Comparison of ENCODE assay signal across 15 cellular contexts in the genomic region with DNA sequence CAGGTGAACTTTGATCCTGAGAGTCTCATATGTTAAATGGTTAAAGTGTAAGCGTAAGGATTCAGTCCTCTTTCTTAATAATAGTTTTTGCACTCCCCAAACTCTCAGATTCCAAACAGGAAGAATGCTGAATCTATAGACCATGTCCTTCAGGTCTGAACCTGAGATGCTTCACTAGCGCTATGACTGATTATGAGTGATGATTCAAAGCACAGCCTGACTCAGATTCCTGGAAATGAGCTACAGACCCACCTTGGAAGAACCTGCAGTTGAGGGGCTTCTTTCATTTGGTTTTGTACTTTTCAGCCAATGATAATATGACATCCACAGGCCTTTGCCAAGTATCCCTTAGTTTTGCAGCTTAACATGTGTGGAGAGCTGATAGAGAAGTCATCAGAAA. TPM values are rescaled to one million over a fixed set of nuclear protein-coding genes. Genes with fewer than 3 reads are reported as not detected.
DNase-seq lines count a peak whose midpoint lies in the region; ATAC-seq and TF ChIP-seq lines count a peak whose summit lies in the region.
"Had no signal": no experiment of that assay in that cellular context is flagged by ENCODE, and none has a peak within 500 bp of the region (broad histone marks: within the 10 kb centered on the region; RNA-seq: fewer than 3 reads in every experiment).

No MANE protein-coding gene starts in this region.

- no peaks in the 10 kb centered on the region for H3K36me3 Mint-ChIP-seq in H9 (ENCODE audit: insufficient read depth in 1 of 3, low read depth in 3 of 3)
- H3K36me3 Mint-ChIP-seq: immature natural killer cell had no signal

- no peak overlapping the region for H4K91ac ChIP-seq in H9 (ENCODE audit: insufficient read length, low read depth, low read length)

- H2AFZ ChIP-seq in H9 (ENCODE audit: low read length): no peak overlapping the region

- H3K4me2 ChIP-seq in H9 (ENCODE audit: insufficient read depth, insufficient read length, low read length): peak overlapping the region; percentile 69

- no peak overlapping the region for H2BK15ac ChIP-seq in H9 (ENCODE audit: low read depth, low read length)

- peak overlapping the region in 1 of 2 experiments; percentile 89; a peak in 1 of 5 replicates for H3K4me3 Mint-ChIP-seq in H9
- H3K4me3 Mint-ChIP-seq: activated naive CD4-positive, alpha-beta T cell treated with anti-CD3 and anti-CD28 coated beads for 36 hours; immature natural killer cell had no signal

- H3K9ac ChIP-seq in H9 (ENCODE audit: extremely low read depth, insufficient read length, low read length) (no peak overlapping the region), iPS-18a (ENCODE audit: low read length) (no peak overlapping the region)

- DNase-seq in H9 (no peak), astrocyte of the spinal cord (ENCODE audit: low read depth, low spot score) (peak; percentile 17), skeletal muscle cell (ENCODE audit: low read depth) (no peak), MG63 (no peak)
- no peak for DNase-seq in activated naive CD4-positive, alpha-beta T cell treated with Interleukin-2 at 50 U/mL for 16 hours
- no peak for DNase-seq in activated CD4-positive, alpha-beta T cell treated with anti-CD3 and anti-CD28 coated beads for 4 hours
- DNase-seq: activated CD4-positive, CD25-positive, alpha-beta regulatory T cell; activated naive CD4-positive, alpha-beta T cell treated with anti-CD3 and anti-CD28 coated beads for 36 hours; effector memory CD4-positive, alpha-beta T cell; immature natural killer cell; NCI-H510A; occipital lobe; transverse colon had no signal

- peaks cover 9% of the 10 kb centered on the region for H3K23me2 ChIP-seq in H9 (ENCODE audit: insufficient read length, low read depth, low read length, poor library complexity, severe bottlenecking)

- H3K27me3 ChIP-seq in H9 (ENCODE audit: insufficient read depth, low read length) (peaks cover 13% of the 10 kb centered on the region; the same call in 1 of the 2 replicates), iPS-18a (ENCODE audit: control insufficient read depth, insufficient read depth, low read length) (peaks cover 33% of the 10 kb centered on the region), MG63 (no peaks in the 10 kb centered on the region)

- ATAC-seq in GM18870 (IDR thresholded peaks at IDR 0.05; ENCODE audit: unreplicated experiment): no peak

- H2BK5ac ChIP-seq in H9 (ENCODE audit: insufficient read length, low read length): no peak overlapping the region

- H3K4me1 Mint-ChIP-seq in H9: peaks cover 12 to 17% of the 10 kb centered on the region in 2 experiments; a peak in 3 of 4 replicates
- H3K4me1 Mint-ChIP-seq: immature natural killer cell had no signal

- in situ Hi-C loops in astrocyte of the spinal cord (cut with HindIII; ENCODE audit: low sequenced_read_pairs): no loop called here

- no peak overlapping the region for H3K14ac ChIP-seq in H9 (ENCODE audit: insufficient read depth, low read length)

- no peak overlapping the region for H2BK120ac ChIP-seq in H9 (ENCODE audit: low read depth, low read length, poor library complexity, severe bottlenecking)

- no peak overlapping the region for H3K56ac ChIP-seq in H9 (ENCODE audit: insufficient read length, low read depth, low read length)

- H3K27me3 Mint-ChIP-seq in H9 (ENCODE audit: low read depth): peaks cover 43% of the 10 kb centered on the region

- H3K27ac ChIP-seq in H9 (ENCODE audit: insufficient read length, low read depth, low read length) (no peak overlapping the region), iPS-18a (ENCODE audit: low read length) (no peak overlapping the region)

- H3K4me3 ChIP-seq in astrocyte of the spinal cord (ENCODE audit: low read depth, low read length) (peak overlapping the region; percentile 59), iPS-18a (ENCODE audit: low read length) (peak overlapping the region; percentile 75), skeletal muscle cell (ENCODE audit: low read depth, low read length) (peak overlapping the region; percentile 5), MG63 (no peak overlapping the region)

- TF ChIP-seq CTCF in H9 (conservative IDR thresholded peaks at IDR 0.05) (no peak), astrocyte of the spinal cord (IDR thresholded peaks at IDR 0.05; ENCODE audit: low read depth, low read length) (no peak)

- no peak overlapping the region for H2BK12ac ChIP-seq in H9 (ENCODE audit: insufficient read length, low read depth, low read length)

- H2BK20ac ChIP-seq in H9 (ENCODE audit: low read depth, low read length, poor library complexity, severe bottlenecking): no peak overlapping the region

- H3K18ac ChIP-seq in H9 (ENCODE audit: insufficient read length, low read depth, low read length): no peak overlapping the region

- H4K20me1 ChIP-seq in H9 (ENCODE audit: control insufficient read depth, insufficient read depth, insufficient read length): no peaks in the 10 kb centered on the region

- H3K9me3 Mint-ChIP-seq in H9: no peaks in the 10 kb centered on the region

- H4K5ac ChIP-seq in H9 (ENCODE audit: insufficient read length, low read depth, low read length): no peak overlapping the region

- no peak overlapping the region for H3K4ac ChIP-seq in H9 (ENCODE audit: low read depth, low read length)

- no peak overlapping the region for H4K8ac ChIP-seq in H9 (replicated peaks; ENCODE audit: insufficient read length, low read depth, low read length)

- no peak overlapping the region for H3K27ac Mint-ChIP-seq in H9
- H3K27ac Mint-ChIP-seq: activated naive CD4-positive, alpha-beta T cell treated with anti-CD3 and anti-CD28 coated beads for 36 hours; immature natural killer cell had no signal

- H3K36me3 ChIP-seq in iPS-18a (ENCODE audit: control insufficient read depth, low read depth, low read length) (no peaks in the 10 kb centered on the region), MG63 (no peaks in the 10 kb centered on the region)
- H3K36me3 ChIP-seq: transverse colon had no signal

- H3K4me1 ChIP-seq in H9 (ENCODE audit: insufficient read depth, low read length) (peaks cover 2% of the 10 kb centered on the region; the same call in 1 of the 2 replicates), iPS-18a (ENCODE audit: control insufficient read depth, low read depth, low read length) (peaks cover 8% of the 10 kb centered on the region)

- H3T11ph ChIP-seq in H9 (ENCODE audit: low read length): no peak overlapping the region

- no peaks in the 10 kb centered on the region; the same call in 1 of the 2 replicates for H3K79me2 ChIP-seq in H9 (ENCODE audit: insufficient read depth, low read length)

- H3K79me1 ChIP-seq in H9 (ENCODE audit: insufficient read depth, low read depth, low read length, poor library complexity, severe bottlenecking): no peaks in the 10 kb centered on the region

- H3K23ac ChIP-seq in H9 (ENCODE audit: insufficient read length, low read depth, low read length): no peak overlapping the region

- H3K9me3 ChIP-seq in H9 (ENCODE audit: control insufficient read depth, low read depth, low read length): no peaks in the 10 kb centered on the region
- no peaks in the 10 kb centered on the region for H3K9me3 ChIP-seq in iPS-18a (ENCODE audit: control insufficient read depth, low read depth, low read length)
- H3K9me3 ChIP-seq in MG63: no peaks in the 10 kb centered on the region
- H3K9me3 ChIP-seq: transverse colon had no signal

- no peak overlapping the region for H2AK5ac ChIP-seq in H9 (ENCODE audit: insufficient read length, low read length)

- WGBS in H9 (ENCODE audit: extremely low coverage, insufficient read length, low lambda C conversion rate): no CpG with 5 or more reads among the region's 2 CpGs

RNA-seq across cellular contexts. Expression of gene EDNRA, which starts 1.4 kb away (rescaled TPM):
- total RNA-seq in H9 (2021): 0.75 and 1.6 TPM in 2 replicates
- total RNA-seq in MG63 (2014; rRNA removed; shearing (Covaris generic); ENCODE audit: low replicate concordance): 0.16 TPM in 1 of 2 replicates, not detected in the other
- total RNA-seq: activated naive CD4-positive, alpha-beta T cell treated with anti-CD3 and anti-CD28 coated beads for 36 hours had no signal
